15 cellular contexts compared by ENCODE assay signal in genomic region chr7:84261509-84261908, GRCh38.
A peak's percentile ranks its signal among the peaks of the same experiment; 100 is the strongest.
DNase-seq lines count a peak whose midpoint lies in the region; ATAC-seq and TF ChIP-seq lines count a peak whose summit lies in the region.
"Had no signal": no experiment of that assay in that cellular context is flagged by ENCODE, and none has a peak within 500 bp of the region (broad histone marks: within the 10 kb centered on the region; RNA-seq: fewer than 3 reads in every experiment).

No MANE protein-coding gene starts in this region.

- H4K8ac ChIP-seq in neuronal stem cell (ENCODE audit: low read depth, low read length): no peak overlapping the region

- no peak overlapping the region for H3K4me2 ChIP-seq in neuronal stem cell (ENCODE audit: insufficient read depth, low read length, poor library complexity, severe bottlenecking)
- no peak overlapping the region for H3K4me2 ChIP-seq in osteoblast (ENCODE audit: insufficient read depth, low read length)
- H3K4me2 ChIP-seq: BLaER1 treated with 17β-estradiol and CSF1 and Interleukin-3, amounts not matched to agents 10 nM and 100 nM had no signal

- no peak overlapping the region for H2BK120ac ChIP-seq in neuronal stem cell (ENCODE audit: low read depth, low read length)

- no peak overlapping the region for H2BK15ac ChIP-seq in neuronal stem cell (ENCODE audit: low read length)

- DNase-seq in Right ventricle myocardium superior (peak; percentile 19), Right ventricle myocardium inferior (ENCODE audit: missing footprints) (no peak), cerebellum (ENCODE audit: low spot score) (peak; percentile 21), neuronal stem cell (ENCODE audit: low spot score) (no peak), MG63 (no peak), osteoblast (ENCODE audit: insufficient read length, low spot score, missing footprints) (no peak)
- DNase-seq: ACHN; CD4-positive, alpha-beta T cell; DMS79 treated with DMSO at 0.1 percent for 48 hours; EL; GDM1 had no signal

- H4K91ac ChIP-seq in neuronal stem cell (ENCODE audit: low read depth, low read length, poor library complexity): no peak overlapping the region

- H3K23ac ChIP-seq in neuronal stem cell (ENCODE audit: low read depth, low read length, poor library complexity): no peak overlapping the region

- H3K4ac ChIP-seq in neuronal stem cell (ENCODE audit: low read length): no peak overlapping the region

- no peaks in the 10 kb centered on the region for H3K36me3 ChIP-seq in neuronal stem cell (replicated peaks in 1 of 2; ENCODE audit: control insufficient read depth in 2 of 2, insufficient read depth in 2 of 2, low read length in 2 of 2)
- no peaks in the 10 kb centered on the region for H3K36me3 ChIP-seq in MG63
- no peaks in the 10 kb centered on the region for H3K36me3 ChIP-seq in osteoblast (ENCODE audit: insufficient read depth, low read length)
- H3K36me3 ChIP-seq: BLaER1 treated with 17β-estradiol and CSF1 and Interleukin-3, amounts not matched to agents 10 nM and 100 nM had no signal

- no CpG with 5 or more reads among the region's 4 CpGs for WGBS in neuronal stem cell (ENCODE audit: extremely low coverage in 2 of 2, insufficient read length in 2 of 2, insufficient replicate concordance in 1 of 2), 2 donors

- no peaks in the 10 kb centered on the region for H4K20me1 ChIP-seq in osteoblast (ENCODE audit: insufficient read depth, low read length)
- H4K20me1 ChIP-seq: BLaER1 treated with 17β-estradiol and CSF1 and Interleukin-3, amounts not matched to agents 10 nM and 100 nM had no signal

- no peak overlapping the region for H3K14ac ChIP-seq in neuronal stem cell (ENCODE audit: low read length)

- H3K79me2 ChIP-seq in osteoblast (ENCODE audit: insufficient read depth, low read length): no peaks in the 10 kb centered on the region

- no peak overlapping the region for H2BK12ac ChIP-seq in neuronal stem cell (ENCODE audit: low read length)

- H3K4me1 ChIP-seq in neuronal stem cell (ENCODE audit: control insufficient read depth in 2 of 2, insufficient read depth in 1 of 2, low read depth in 1 of 2, low read length in 2 of 2) (peaks cover 2 to 9% of the 10 kb centered on the region in 2 donors), osteoblast (ENCODE audit: insufficient read depth, low read length) (peaks cover 9% of the 10 kb centered on the region)

- no peaks in the 10 kb centered on the region for H3K9me3 ChIP-seq in neuronal stem cell (replicated peaks in 1 of 2; ENCODE audit: control insufficient read depth in 2 of 2, insufficient read depth in 1 of 2, low read depth in 1 of 2, low read length in 2 of 2)
- H3K9me3 ChIP-seq in MG63: no peaks in the 10 kb centered on the region
- no peaks in the 10 kb centered on the region for H3K9me3 ChIP-seq in osteoblast (ENCODE audit: low read depth, low read length)

- peak overlapping the region; percentile 8 for H3K18ac ChIP-seq in neuronal stem cell (ENCODE audit: low read length)

- H3K9ac ChIP-seq in neuronal stem cell (ENCODE audit: low read depth, low read length, poor library complexity): peak overlapping the region; percentile 53
- H3K9ac ChIP-seq: BLaER1 treated with 17β-estradiol and CSF1 and Interleukin-3, amounts not matched to agents 10 nM and 100 nM had no signal

- no peak overlapping the region for H2AK5ac ChIP-seq in neuronal stem cell (ENCODE audit: low read depth, low read length)

- no peak overlapping the region for H3K27ac ChIP-seq in neuronal stem cell (replicated peaks; ENCODE audit: low read length)
- no peak overlapping the region for H3K27ac ChIP-seq in osteoblast (ENCODE audit: low read depth, low read length)
- H3K27ac ChIP-seq: BLaER1 treated with 17β-estradiol and CSF1 and Interleukin-3, amounts not matched to agents 10 nM and 100 nM; HL-60 had no signal

- no peak for TF ChIP-seq CTCF in osteoblast (IDR thresholded peaks at IDR 0.05; ENCODE audit: extremely low read depth, low read depth, low read length)

- H3K27me3 ChIP-seq in neuronal stem cell (ENCODE audit: control insufficient read depth in 3 of 3, insufficient read depth in 3 of 3, low read depth in 1 of 3, low read length in 3 of 3) (no peaks in the 10 kb centered on the region), MG63 (no peaks in the 10 kb centered on the region), osteoblast (ENCODE audit: insufficient read depth, low read length) (no peaks in the 10 kb centered on the region)
- H3K27me3 ChIP-seq: BLaER1 treated with 17β-estradiol and CSF1 and Interleukin-3, amounts not matched to agents 10 nM and 100 nM had no signal

- ATAC-seq in Right ventricle myocardium superior (ENCODE audit: poor library complexity) (no peak), Right ventricle myocardium inferior (no peak), GM18520 (IDR thresholded peaks at IDR 0.05; ENCODE audit: unreplicated experiment) (no peak)
- ATAC-seq: HCT116 had no signal

- no peak overlapping the region for H2AFZ ChIP-seq in neuronal stem cell (ENCODE audit: low read length)
- H2AFZ ChIP-seq in osteoblast (ENCODE audit: low read length): no peak overlapping the region

- H2BK5ac ChIP-seq in neuronal stem cell (ENCODE audit: low read length): no peak overlapping the region

- H3K79me1 ChIP-seq in neuronal stem cell (ENCODE audit: low read depth, low read length): no peaks in the 10 kb centered on the region

- intact Hi-C loops in Right ventricle myocardium superior (cut with DNase I): no loop called here
- intact Hi-C loops in Right ventricle myocardium inferior (cut with DNase I): no loop called here

- H3K4me3 ChIP-seq in neuronal stem cell (ENCODE audit: low read length in 2 of 2) (peak overlapping the region in 1 of 2 donors; percentile 27), MG63 (no peak overlapping the region), osteoblast (ENCODE audit: insufficient read depth, low read length) (no peak overlapping the region)
- H3K4me3 ChIP-seq: BLaER1 treated with 17β-estradiol and CSF1 and Interleukin-3, amounts not matched to agents 10 nM and 100 nM had no signal

Comparison
In these comparisons a context has a peak if more than half of its experiments do, and no peak if none do; other contexts are left out.
1. DNase-seq: peak in Right ventricle myocardium superior (single experiment) and cerebellum (single experiment); none in Right ventricle myocardium inferior (single experiment), neuronal stem cell (single experiment), MG63 (single experiment) and osteoblast (single experiment).